Comparison of ENCODE assay signal across 10 cellular contexts in the genomic region with DNA sequence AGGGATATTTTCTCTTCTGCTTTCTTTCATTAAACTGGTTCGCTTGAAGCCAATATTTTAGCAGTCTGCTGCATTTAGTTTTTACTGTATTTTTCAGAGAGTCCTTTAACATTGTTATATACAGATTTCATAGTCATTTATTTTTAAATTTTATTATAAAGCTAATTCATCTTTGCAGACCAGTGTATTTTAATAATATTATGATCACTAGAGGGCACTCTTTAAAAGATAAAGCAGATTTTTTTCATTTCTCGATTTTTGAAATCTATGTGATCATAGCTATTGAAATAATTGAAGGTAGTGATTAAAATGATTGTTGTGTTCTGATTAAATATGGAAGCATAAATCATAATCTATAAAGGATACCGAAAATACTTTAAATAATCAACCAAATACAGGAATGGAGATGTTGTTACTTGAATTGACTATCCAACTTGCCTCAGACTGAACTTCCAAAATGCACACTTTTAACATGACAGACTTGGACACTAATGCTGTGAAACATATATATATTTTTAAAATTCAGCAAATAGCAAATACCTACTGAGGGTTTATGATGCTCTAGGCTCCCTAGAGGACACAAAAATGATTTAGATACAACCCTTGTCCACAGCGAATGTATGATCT. TPM values are rescaled to one million over a fixed set of nuclear protein-coding genes. Genes with fewer than 3 reads are reported as not detected.
DNase-seq lines count a peak whose midpoint lies in the region; ATAC-seq and TF ChIP-seq lines count a peak whose summit lies in the region.
"Had no signal": no experiment of that assay in that cellular context is flagged by ENCODE, and none has a peak within 500 bp of the region (broad histone marks: within the 10 kb centered on the region; RNA-seq: fewer than 3 reads in every experiment).

No MANE protein-coding gene starts in this region.

- no peaks in the 10 kb centered on the region for H3K36me3 ChIP-seq in sigmoid colon
- H3K36me3 ChIP-seq: BE2C had no signal

- peaks cover 0 to 4% (median 0%) of the 10 kb centered on the region in 4 donors for H3K4me1 ChIP-seq in sigmoid colon
- H3K4me1 ChIP-seq: BE2C had no signal

- H3K4me1 Mint-ChIP-seq in chondrocyte (ENCODE audit: low read depth) = peaks cover 25% of the 10 kb centered on the region

- TF ChIP-seq CTCF in chondrocyte (IDR thresholded peaks at IDR 0.05) = peak; percentile 92
- peak in 3 of 4 experiments; percentile 22 to 38 (median 25) for TF ChIP-seq CTCF in sigmoid colon (IDR thresholded peaks at IDR 0.05)

- POLR2A ChIA-PET in HEK293T (lab: Yijun Ruan, JAX) = no interaction called here

- intact Hi-C loops in sigmoid colon (cut with DNase I) = loop anchor here (2.0 kb wide), 1 partner anchor 130 kb away; no protein-coding TSS in a partner anchor

- H3K27me3 Mint-ChIP-seq in chondrocyte (ENCODE audit: low read depth) = no peaks in the 10 kb centered on the region

- TF ChIP-seq EP300 in sigmoid colon (IDR thresholded peaks at IDR 0.05) = no peak

- H3K4me3 ChIP-seq in sigmoid colon = no peak overlapping the region

- DNase-seq in NCI-H1417 (lab: John Stamatoyannopoulos, UW) = peak in 2 of 3 experiments; percentile 35 to 36
- no peak for DNase-seq in NCI-H1417 treated with DMSO at 0.1 percent for 48 hours (lab: John Stamatoyannopoulos, UW)
- peak; percentile 7 for DNase-seq in NCI-H146 (lab: John Stamatoyannopoulos, UW)
- DNase-seq in chondrocyte (ENCODE audit: low spot score) = no peak
- DNase-seq in sigmoid colon = no peak
- DNase-seq in HEK293T (ENCODE audit: extremely low spot score) = no peak
- DNase-seq in activated CD4-positive, CD25-positive, alpha-beta regulatory T cell (lab: John Stamatoyannopoulos, UW) = no peak
- DNase-seq: activated T-cell treated with anti-CD3 and anti-CD28 coated beads, Interleukin-2, amount 50 U/mL, for 72 hours; BE2C had no signal

- H3K27me3 ChIP-seq in sigmoid colon = no peaks in the 10 kb centered on the region
- H3K27me3 ChIP-seq: BE2C had no signal

- no peak for ATAC-seq in HG03342 (IDR thresholded peaks at IDR 0.05; ENCODE audit: unreplicated experiment)
- ATAC-seq: activated T-cell treated with anti-CD3 and anti-CD28 coated beads, Interleukin-2, amount 50 U/mL, for 72 hours had no signal

- 64 to 69% methylated on average over 4 of the region's 4 CpGs for WGBS in sigmoid colon, 2 donors

- no peaks in the 10 kb centered on the region for H3K36me3 Mint-ChIP-seq in chondrocyte (ENCODE audit: low read depth)

- H3K27ac ChIP-seq in sigmoid colon = no peak overlapping the region

- CTCF ChIA-PET in HEK293T (lab: Yijun Ruan, JAX) = interaction anchor here (0.6 to 1.7 kb wide), 12 partner anchors 10 to 209 kb away, joined by 3 to 25 read pairs (median 4); no protein-coding TSS in a partner anchor

- H3K4me3 Mint-ChIP-seq in chondrocyte (ENCODE audit: unreplicated experiment) = no peak overlapping the region
- H3K4me3 Mint-ChIP-seq: activated T-cell treated with anti-CD3 and anti-CD28 coated beads, Interleukin-2, amount 50 U/mL, for 72 hours had no signal

- no peaks in the 10 kb centered on the region for H3K9me3 Mint-ChIP-seq in chondrocyte (ENCODE audit: low read depth)
- H3K9me3 Mint-ChIP-seq: activated T-cell treated with anti-CD3 and anti-CD28 coated beads, Interleukin-2, amount 50 U/mL, for 72 hours had no signal

- H3K27ac Mint-ChIP-seq in chondrocyte (ENCODE audit: unreplicated experiment) = no peak overlapping the region
- H3K27ac Mint-ChIP-seq: activated T-cell treated with anti-CD3 and anti-CD28 coated beads, Interleukin-2, amount 50 U/mL, for 72 hours had no signal

- TF ChIP-seq POLR2A in sigmoid colon (IDR thresholded peaks at IDR 0.05) = no peak

- no peaks in the 10 kb centered on the region for H3K9me3 ChIP-seq in sigmoid colon
- H3K9me3 ChIP-seq: BE2C had no signal

TF ChIP-seq in HEK293T, 16 proteins besides CTCF, POLR2A, EP300 and RAD21:
- TF ChIP-seq TARDBP (IDR thresholded peaks at IDR 0.05) (no peak), FOXK2 (IDR thresholded peaks at IDR 0.05) (no peak), FOXA1 (IDR thresholded peaks at IDR 0.05) (no peak), HDGF (IDR thresholded peaks at IDR 0.05; ENCODE audit: borderline replicate concordance) (no peak), CTBP1 (IDR thresholded peaks at IDR 0.05; ENCODE audit: borderline replicate concordance) (no peak), L3MBTL2 (conservative IDR thresholded peaks at IDR 0.05) (no peak), FOXM1 (IDR thresholded peaks at IDR 0.05; ENCODE audit: borderline replicate concordance) (no peak), ELF4 (IDR thresholded peaks at IDR 0.05) (no peak), SP1 (IDR thresholded peaks at IDR 0.05) (no peak), ZNF384 (IDR thresholded peaks at IDR 0.05) (no peak)
- TF ChIP-seq, protein P1, sequence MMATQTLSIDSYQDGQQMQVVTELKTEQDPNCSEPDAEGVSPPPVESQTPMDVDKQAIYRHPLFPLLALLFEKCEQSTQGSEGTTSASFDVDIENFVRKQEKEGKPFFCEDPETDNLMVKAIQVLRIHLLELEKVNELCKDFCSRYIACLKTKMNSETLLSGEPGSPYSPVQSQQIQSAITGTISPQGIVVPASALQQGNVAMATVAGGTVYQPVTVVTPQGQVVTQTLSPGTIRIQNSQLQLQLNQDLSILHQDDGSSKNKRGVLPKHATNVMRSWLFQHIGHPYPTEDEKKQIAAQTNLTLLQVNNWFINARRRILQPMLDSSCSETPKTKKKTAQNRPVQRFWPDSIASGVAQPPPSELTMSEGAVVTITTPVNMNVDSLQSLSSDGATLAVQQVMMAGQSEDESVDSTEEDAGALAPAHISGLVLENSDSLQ (IDR thresholded peaks at IDR 0.05) = no peak

RNA-seq across cellular contexts. Expression of a gene that starts 35.2 kb away (rescaled TPM):
- total RNA-seq in chondrocyte = 64.8 to 76.4 TPM (median 69.7 TPM) in 3 replicates
- 10 to 100 TPM; 19.0 to 37.7 (median 26.4) TPM for total RNA-seq in sigmoid colon
- 1 to 10 TPM; 5.3 to 9.7 (median 6.6) TPM for polyA plus RNA-seq in sigmoid colon

Comparison
In these comparisons a context has a peak if more than half of its experiments do, and no peak if none do; other contexts are left out.
1. DNase-seq: peak in NCI-H1417 (2 of 3) and NCI-H146 (single experiment); none in NCI-H1417 treated with DMSO at 0.1 percent for 48 hours (single experiment), chondrocyte (single experiment), sigmoid colon (single experiment), HEK293T (single experiment) and activated CD4-positive, CD25-positive, alpha-beta regulatory T cell (0 of 4).